Comparison of ENCODE assay signal across 1 cellular context in genomic region chr7:100444311-100445278, GRCh38.
TF ChIP-seq lines count a peak whose summit lies in the region.

No MANE protein-coding gene starts in this region.

TF ChIP-seq in HepG2, 621 proteins besides CTCF, POLR2A, EP300 and RAD21 (continued from another document and continues in another):
- peak; percentile 31 for TF ChIP-seq HOMEZ (CRISPR knock-in tag; IDR thresholded peaks at IDR 0.05; ENCODE audit: low read depth)
- peak; percentile 88 for TF ChIP-seq FOXO1 (CRISPR knock-in tag; IDR thresholded peaks at IDR 0.05)
- TF ChIP-seq AKAP8 (CRISPR knock-in tag; IDR thresholded peaks at IDR 0.05): 0 out of 2 replicates have a peak, but pooled peaks have one; percentile 79
- TF ChIP-seq NFKBIZ (CRISPR knock-in tag; IDR thresholded peaks at IDR 0.05): peak; percentile 86; the same call in 1 of the 2 replicates
- TF ChIP-seq ZBTB33 (CRISPR knock-in tag; IDR thresholded peaks at IDR 0.05): peak; percentile 83
- peak; percentile 34; the same call in 1 of the 2 replicates for TF ChIP-seq ZNF691 (CRISPR knock-in tag; IDR thresholded peaks at IDR 0.05; ENCODE audit: borderline replicate concordance, low read depth)
- TF ChIP-seq ZNF746 (CRISPR knock-in tag; IDR thresholded peaks at IDR 0.05): peak; percentile 99
- peak; percentile 54 for TF ChIP-seq IKZF4 (CRISPR knock-in tag; IDR thresholded peaks at IDR 0.05; ENCODE audit: borderline replicate concordance, low read depth, not compliant biosample characterization)
- TF ChIP-seq HMG20B (CRISPR knock-in tag; conservative IDR thresholded peaks at IDR 0.05): 0 out of 2 replicates have a peak, but pooled peaks have one; percentile 53
- TF ChIP-seq, protein P1, sequence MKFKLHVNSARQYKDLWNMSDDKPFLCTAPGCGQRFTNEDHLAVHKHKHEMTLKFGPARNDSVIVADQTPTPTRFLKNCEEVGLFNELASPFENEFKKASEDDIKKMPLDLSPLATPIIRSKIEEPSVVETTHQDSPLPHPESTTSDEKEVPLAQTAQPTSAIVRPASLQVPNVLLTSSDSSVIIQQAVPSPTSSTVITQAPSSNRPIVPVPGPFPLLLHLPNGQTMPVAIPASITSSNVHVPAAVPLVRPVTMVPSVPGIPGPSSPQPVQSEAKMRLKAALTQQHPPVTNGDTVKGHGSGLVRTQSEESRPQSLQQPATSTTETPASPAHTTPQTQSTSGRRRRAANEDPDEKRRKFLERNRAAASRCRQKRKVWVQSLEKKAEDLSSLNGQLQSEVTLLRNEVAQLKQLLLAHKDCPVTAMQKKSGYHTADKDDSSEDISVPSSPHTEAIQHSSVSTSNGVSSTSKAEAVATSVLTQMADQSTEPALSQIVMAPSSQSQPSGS (CRISPR knock-in tag; IDR thresholded peaks at IDR 0.05): peak; percentile 98
- peak; percentile 87 for TF ChIP-seq CCDC6 (CRISPR knock-in tag; IDR thresholded peaks at IDR 0.05)
- TF ChIP-seq ZNF34 (CRISPR knock-in tag; IDR thresholded peaks at IDR 0.05; ENCODE audit: borderline replicate concordance): no peak
- TF ChIP-seq ZBTB7A (CRISPR knock-in tag; IDR thresholded peaks at IDR 0.05): peak; percentile 84
- 0 out of 2 replicates have a peak, but pooled peaks have one; percentile 80 for TF ChIP-seq ZMYM3 (CRISPR knock-in tag; IDR thresholded peaks at IDR 0.05)
- TF ChIP-seq ZNF33A (CRISPR knock-in tag; IDR thresholded peaks at IDR 0.05; ENCODE audit: borderline replicate concordance): no peak
- TF ChIP-seq NR2C2 (CRISPR knock-in tag; IDR thresholded peaks at IDR 0.05; ENCODE audit: borderline replicate concordance): peak; percentile 95
- no peak for TF ChIP-seq CHD2 (IDR thresholded peaks at IDR 0.05; ENCODE audit: low read depth, low read length)
- TF ChIP-seq DPF2 (CRISPR knock-in tag; IDR thresholded peaks at IDR 0.05; ENCODE audit: borderline replicate concordance, low read depth): peak; percentile 77; the same call in 1 of the 2 replicates
- TF ChIP-seq ZNF292 (CRISPR knock-in tag; IDR thresholded peaks at IDR 0.05; ENCODE audit: borderline replicate concordance, low read depth): peak; percentile 60; the same call in 1 of the 2 replicates
- peak; percentile 62; the same call in 1 of the 2 replicates for TF ChIP-seq ZNF564 (CRISPR knock-in tag; IDR thresholded peaks at IDR 0.05)
- TF ChIP-seq, protein P2, sequence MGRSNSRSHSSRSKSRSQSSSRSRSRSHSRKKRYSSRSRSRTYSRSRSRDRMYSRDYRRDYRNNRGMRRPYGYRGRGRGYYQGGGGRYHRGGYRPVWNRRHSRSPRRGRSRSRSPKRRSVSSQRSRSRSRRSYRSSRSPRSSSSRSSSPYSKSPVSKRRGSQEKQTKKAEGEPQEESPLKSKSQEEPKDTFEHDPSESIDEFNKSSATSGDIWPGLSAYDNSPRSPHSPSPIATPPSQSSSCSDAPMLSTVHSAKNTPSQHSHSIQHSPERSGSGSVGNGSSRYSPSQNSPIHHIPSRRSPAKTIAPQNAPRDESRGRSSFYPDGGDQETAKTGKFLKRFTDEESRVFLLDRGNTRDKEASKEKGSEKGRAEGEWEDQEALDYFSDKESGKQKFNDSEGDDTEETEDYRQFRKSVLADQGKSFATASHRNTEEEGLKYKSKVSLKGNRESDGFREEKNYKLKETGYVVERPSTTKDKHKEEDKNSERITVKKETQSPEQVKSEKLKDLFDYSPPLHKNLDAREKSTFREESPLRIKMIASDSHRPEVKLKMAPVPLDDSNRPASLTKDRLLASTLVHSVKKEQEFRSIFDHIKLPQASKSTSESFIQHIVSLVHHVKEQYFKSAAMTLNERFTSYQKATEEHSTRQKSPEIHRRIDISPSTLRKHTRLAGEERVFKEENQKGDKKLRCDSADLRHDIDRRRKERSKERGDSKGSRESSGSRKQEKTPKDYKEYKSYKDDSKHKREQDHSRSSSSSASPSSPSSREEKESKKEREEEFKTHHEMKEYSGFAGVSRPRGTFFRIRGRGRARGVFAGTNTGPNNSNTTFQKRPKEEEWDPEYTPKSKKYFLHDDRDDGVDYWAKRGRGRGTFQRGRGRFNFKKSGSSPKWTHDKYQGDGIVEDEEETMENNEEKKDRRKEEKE (IDR thresholded peaks at IDR 0.05): no peak
- TF ChIP-seq, protein P3, sequence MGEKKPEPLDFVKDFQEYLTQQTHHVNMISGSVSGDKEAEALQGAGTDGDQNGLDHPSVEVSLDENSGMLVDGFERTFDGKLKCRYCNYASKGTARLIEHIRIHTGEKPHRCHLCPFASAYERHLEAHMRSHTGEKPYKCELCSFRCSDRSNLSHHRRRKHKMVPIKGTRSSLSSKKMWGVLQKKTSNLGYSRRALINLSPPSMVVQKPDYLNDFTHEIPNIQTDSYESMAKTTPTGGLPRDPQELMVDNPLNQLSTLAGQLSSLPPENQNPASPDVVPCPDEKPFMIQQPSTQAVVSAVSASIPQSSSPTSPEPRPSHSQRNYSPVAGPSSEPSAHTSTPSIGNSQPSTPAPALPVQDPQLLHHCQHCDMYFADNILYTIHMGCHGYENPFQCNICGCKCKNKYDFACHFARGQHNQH (CRISPR knock-in tag; IDR thresholded peaks at IDR 0.05): peak; percentile 88
- no peak for TF ChIP-seq ZNF883 (CRISPR knock-in tag; IDR thresholded peaks at IDR 0.05; ENCODE audit: not compliant biosample characterization)
- TF ChIP-seq, protein P4, sequence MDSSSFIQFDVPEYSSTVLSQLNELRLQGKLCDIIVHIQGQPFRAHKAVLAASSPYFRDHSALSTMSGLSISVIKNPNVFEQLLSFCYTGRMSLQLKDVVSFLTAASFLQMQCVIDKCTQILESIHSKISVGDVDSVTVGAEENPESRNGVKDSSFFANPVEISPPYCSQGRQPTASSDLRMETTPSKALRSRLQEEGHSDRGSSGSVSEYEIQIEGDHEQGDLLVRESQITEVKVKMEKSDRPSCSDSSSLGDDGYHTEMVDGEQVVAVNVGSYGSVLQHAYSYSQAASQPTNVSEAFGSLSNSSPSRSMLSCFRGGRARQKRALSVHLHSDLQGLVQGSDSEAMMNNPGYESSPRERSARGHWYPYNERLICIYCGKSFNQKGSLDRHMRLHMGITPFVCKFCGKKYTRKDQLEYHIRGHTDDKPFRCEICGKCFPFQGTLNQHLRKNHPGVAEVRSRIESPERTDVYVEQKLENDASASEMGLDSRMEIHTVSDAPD (CRISPR knock-in tag; IDR thresholded peaks at IDR 0.05): peak; percentile 79; the same call in 1 of the 2 replicates
- no peak for TF ChIP-seq ZNF891 (CRISPR knock-in tag; IDR thresholded peaks at IDR 0.05)
- TF ChIP-seq, protein P5, sequence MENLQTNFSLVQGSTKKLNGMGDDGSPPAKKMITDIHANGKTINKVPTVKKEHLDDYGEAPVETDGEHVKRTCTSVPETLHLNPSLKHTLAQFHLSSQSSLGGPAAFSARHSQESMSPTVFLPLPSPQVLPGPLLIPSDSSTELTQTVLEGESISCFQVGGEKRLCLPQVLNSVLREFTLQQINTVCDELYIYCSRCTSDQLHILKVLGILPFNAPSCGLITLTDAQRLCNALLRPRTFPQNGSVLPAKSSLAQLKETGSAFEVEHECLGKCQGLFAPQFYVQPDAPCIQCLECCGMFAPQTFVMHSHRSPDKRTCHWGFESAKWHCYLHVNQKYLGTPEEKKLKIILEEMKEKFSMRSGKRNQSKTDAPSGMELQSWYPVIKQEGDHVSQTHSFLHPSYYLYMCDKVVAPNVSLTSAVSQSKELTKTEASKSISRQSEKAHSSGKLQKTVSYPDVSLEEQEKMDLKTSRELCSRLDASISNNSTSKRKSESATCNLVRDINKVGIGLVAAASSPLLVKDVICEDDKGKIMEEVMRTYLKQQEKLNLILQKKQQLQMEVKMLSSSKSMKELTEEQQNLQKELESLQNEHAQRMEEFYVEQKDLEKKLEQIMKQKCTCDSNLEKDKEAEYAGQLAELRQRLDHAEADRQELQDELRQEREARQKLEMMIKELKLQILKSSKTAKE (CRISPR knock-in tag; IDR thresholded peaks at IDR 0.05; ENCODE audit: borderline replicate concordance): peak; percentile 88
- TF ChIP-seq, protein P6, sequence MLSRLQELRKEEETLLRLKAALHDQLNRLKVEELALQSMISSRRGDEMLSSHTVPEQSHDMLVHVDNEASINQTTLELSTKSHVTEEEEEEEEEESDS (CRISPR knock-in tag; IDR thresholded peaks at IDR 0.05; ENCODE audit: borderline replicate concordance): peak; percentile 71; the same call in 1 of the 2 replicates
- TF ChIP-seq ZNF574 (CRISPR knock-in tag; IDR thresholded peaks at IDR 0.05): peak; percentile 80
- 0 out of 2 replicates have a peak, but pooled peaks have one; percentile 49 for TF ChIP-seq ZNF816 (CRISPR knock-in tag; IDR thresholded peaks at IDR 0.05; ENCODE audit: borderline replicate concordance)
- peak; percentile 99 for TF ChIP-seq ZNF710 (CRISPR knock-in tag; IDR thresholded peaks at IDR 0.05; ENCODE audit: borderline replicate concordance)
- peak; percentile 76 for TF ChIP-seq ZNF143 (CRISPR knock-in tag; IDR thresholded peaks at IDR 0.05)
- TF ChIP-seq ZNF782 (CRISPR knock-in tag; IDR thresholded peaks at IDR 0.05; ENCODE audit: borderline replicate concordance): peak; percentile 57; the same call in 1 of the 2 replicates
- TF ChIP-seq ZEB1 (IDR thresholded peaks at IDR 0.05; ENCODE audit: insufficient replicate concordance, low read depth): no peak
- peak; percentile 93 for TF ChIP-seq PPARG (CRISPR knock-in tag; conservative IDR thresholded peaks at IDR 0.05)
- TF ChIP-seq U2AF1 (optimal IDR thresholded peaks at IDR 0.05; ENCODE audit: low read depth, low read length): no peak
- no peak for TF ChIP-seq ONECUT2 (CRISPR knock-in tag; IDR thresholded peaks at IDR 0.05)
- peak; percentile 46 for TF ChIP-seq SKI (IDR thresholded peaks at IDR 0.05; ENCODE audit: partially characterized antibody)
- no peak for TF ChIP-seq ZNF549 (CRISPR knock-in tag; IDR thresholded peaks at IDR 0.05)
- no peak for TF ChIP-seq ZNF20 (CRISPR knock-in tag; IDR thresholded peaks at IDR 0.05)
- TF ChIP-seq ZNF530 (CRISPR knock-in tag; IDR thresholded peaks at IDR 0.05; ENCODE audit: low read depth): no peak
- peak; percentile 62; the same call in 1 of the 2 replicates for TF ChIP-seq KDM3A (CRISPR knock-in tag; IDR thresholded peaks at IDR 0.05; ENCODE audit: low read depth)
- 0 out of 2 replicates have a peak, but pooled peaks have one; percentile 61 for TF ChIP-seq DNMT1 (CRISPR knock-in tag; IDR thresholded peaks at IDR 0.05)
- TF ChIP-seq, protein P7, sequence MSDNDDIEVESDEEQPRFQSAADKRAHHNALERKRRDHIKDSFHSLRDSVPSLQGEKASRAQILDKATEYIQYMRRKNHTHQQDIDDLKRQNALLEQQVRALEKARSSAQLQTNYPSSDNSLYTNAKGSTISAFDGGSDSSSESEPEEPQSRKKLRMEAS (IDR thresholded peaks at IDR 0.05): peak; percentile 91
